11 cellular contexts compared by ENCODE assay signal in the genomic region with DNA sequence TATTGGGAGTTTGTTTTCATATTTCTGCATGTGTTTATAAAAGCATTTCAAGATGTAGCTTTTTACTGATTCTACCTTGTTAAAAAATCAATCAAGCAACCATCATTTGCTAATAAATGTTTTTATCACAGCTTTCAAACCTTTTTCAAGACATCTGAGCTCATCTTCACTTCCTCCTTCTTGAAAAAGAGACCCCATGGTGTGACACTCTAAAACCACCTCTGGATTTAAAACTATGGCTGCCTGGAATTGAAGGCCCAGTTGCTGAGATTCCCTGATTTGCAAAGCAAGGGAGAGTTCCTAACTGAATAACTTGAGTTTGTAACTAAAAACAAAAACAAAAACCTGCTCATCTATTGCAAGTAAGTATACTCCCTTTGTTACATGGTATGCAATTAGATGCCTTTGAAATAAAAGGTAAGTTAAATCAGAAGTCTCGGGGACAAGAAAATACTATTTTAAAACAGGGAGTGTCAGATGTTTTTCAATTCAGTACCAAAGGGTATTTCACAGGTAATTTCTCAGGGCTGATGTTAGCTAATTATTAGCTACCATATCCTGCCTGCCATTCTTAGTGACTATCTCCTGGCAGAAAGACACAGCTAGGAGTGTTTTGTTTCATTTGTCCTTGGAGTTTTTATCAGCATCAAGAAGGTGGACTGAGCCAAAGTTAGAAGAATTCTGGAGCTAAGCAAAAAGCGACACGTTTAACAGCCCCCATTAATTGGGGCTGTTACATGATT.
DNase-seq lines count a peak whose midpoint lies in the region; ATAC-seq, FAIRE-seq and TF ChIP-seq lines count a peak whose summit lies in the region.
"Had no signal": no experiment of that assay in that cellular context is flagged by ENCODE, and none has a peak within 500 bp of the region (broad histone marks: within the 10 kb centered on the region; RNA-seq: fewer than 3 reads in every experiment).

No MANE protein-coding gene starts in this region.

- FAIRE-seq in small intestine (lab: Jason Lieb, UNC), result peak; percentile 5

- peaks cover 9% of the 10 kb centered on the region for H3K9me3 Mint-ChIP-seq in endodermal cell

- H3K27ac ChIP-seq in endodermal cell (ENCODE audit: low read depth, low read length) (no peak overlapping the region), small intestine (ENCODE audit: low read depth in 1 of 2, low read length in 1 of 2) (peak overlapping the region; percentile 28 to 66), A673 (ENCODE audit: low read depth, low read length, poor library complexity, severe bottlenecking) (no peak overlapping the region), smooth muscle cell (ENCODE audit: low read depth) (no peak overlapping the region)
- H3K27ac ChIP-seq: C4-2B had no signal

- peak overlapping the region; percentile 86 for H3K27ac Mint-ChIP-seq in endodermal cell

- POLR2A ChIA-PET in A673 (lab: Charles Lee; ENCODE audit: low non-redundant PET), result no interaction called here

- H3K4me3 ChIP-seq in endodermal cell (ENCODE audit: low read length) (peak overlapping the region; percentile 46), small intestine (ENCODE audit: low read depth in 1 of 2, low read length in 2 of 2) (no peak overlapping the region), A673 (ENCODE audit: low read depth, low read length, poor library complexity, severe bottlenecking) (no peak overlapping the region), smooth muscle cell (no peak overlapping the region)

- H3K36me3 Mint-ChIP-seq in endodermal cell (ENCODE audit: low read depth), result no peaks in the 10 kb centered on the region

- DNase-seq in GM19238 (ENCODE audit: insufficient read length, low spot score), result peak; percentile 31
- DNase-seq in endodermal cell, result peak; percentile 44
- DNase-seq in small intestine, result peak; percentile 73
- DNase-seq in effector CD4-positive, alpha-beta T cell, result no peak
- DNase-seq in NCI-H82 treated with DMSO at 0.1 percent for 48 hours (lab: John Stamatoyannopoulos, UW; ENCODE audit: unreplicated experiment), result no peak
- no peak for DNase-seq in A673 (ENCODE audit: low spot score)
- DNase-seq in smooth muscle cell (lab: John Stamatoyannopoulos, UW; ENCODE audit: unreplicated experiment), result no peak
- DNase-seq: dermis blood vessel endothelial cell, T1000 had no signal

- peaks cover 6% of the 10 kb centered on the region for H3K27me3 ChIP-seq in endodermal cell (ENCODE audit: control insufficient read depth, insufficient read depth, low read length, poor library complexity, severe bottlenecking)
- no peaks in the 10 kb centered on the region for H3K27me3 ChIP-seq in small intestine (ENCODE audit: control insufficient read depth in 2 of 2, insufficient read depth in 2 of 2, low read length in 2 of 2)
- no peaks in the 10 kb centered on the region for H3K27me3 ChIP-seq in A673 (replicated peaks; ENCODE audit: insufficient read depth, low read depth, low read length, poor library complexity)
- peaks cover 2% of the 10 kb centered on the region for H3K27me3 ChIP-seq in smooth muscle cell (ENCODE audit: low read depth)

- H3K9me3 ChIP-seq in endodermal cell (ENCODE audit: control insufficient read depth, low read length) (no peaks in the 10 kb centered on the region), small intestine (ENCODE audit: control insufficient read depth, low read depth) (no peaks in the 10 kb centered on the region), A673 (ENCODE audit: low read depth, low read length, poor library complexity, severe bottlenecking) (no peaks in the 10 kb centered on the region), smooth muscle cell (replicated peaks; ENCODE audit: low read depth) (no peaks in the 10 kb centered on the region)

- TF ChIP-seq CTCF in endodermal cell (conservative IDR thresholded peaks at IDR 0.05) (no peak), A673 (conservative IDR thresholded peaks at IDR 0.05; ENCODE audit: low read depth, low read length) (no peak), smooth muscle cell (IDR thresholded peaks at IDR 0.05; ENCODE audit: borderline replicate concordance, insufficient read depth, poor library complexity, severe bottlenecking) (no peak)

- H2AFZ ChIP-seq in smooth muscle cell (ENCODE audit: low read depth), result no peak overlapping the region

- H3K27me3 Mint-ChIP-seq in endodermal cell (ENCODE audit: insufficient read depth), result peaks cover 13% of the 10 kb centered on the region

- no peaks in the 10 kb centered on the region for H3K36me3 ChIP-seq in endodermal cell (ENCODE audit: control insufficient read depth, insufficient read depth, low read length)
- no peaks in the 10 kb centered on the region for H3K36me3 ChIP-seq in small intestine (ENCODE audit: control insufficient read depth in 2 of 2, insufficient read depth in 2 of 2, low read length in 2 of 2)
- no peaks in the 10 kb centered on the region for H3K36me3 ChIP-seq in A673 (ENCODE audit: insufficient read depth, low read length, poor library complexity, severe bottlenecking)
- no peaks in the 10 kb centered on the region for H3K36me3 ChIP-seq in smooth muscle cell (ENCODE audit: low read depth)

- CTCF ChIA-PET in A673 (lab: Charles Lee), result no interaction called here

- no peaks in the 10 kb centered on the region for H3F3A ChIP-seq in smooth muscle cell (ENCODE audit: low read depth)

- peak overlapping the region; percentile 5 for H3K4me3 Mint-ChIP-seq in endodermal cell

- intact Hi-C loops in A673 (cut with micrococcal nuclease; ENCODE audit: unreplicated experiment), result loop anchor here (10.0 kb wide), 1 partner anchor 380 kb away; no protein-coding TSS in a partner anchor

- peak overlapping the region; percentile 3 for H3K9ac ChIP-seq in endodermal cell (ENCODE audit: extremely low read depth, low read length, poor library complexity, severe bottlenecking)
- H3K9ac ChIP-seq in smooth muscle cell (ENCODE audit: low read depth), result no peak overlapping the region

- H3K4me1 Mint-ChIP-seq in endodermal cell, result peaks cover 55% of the 10 kb centered on the region

- H3K79me2 ChIP-seq in smooth muscle cell (ENCODE audit: low read depth), result no peaks in the 10 kb centered on the region

- ATAC-seq in HG03139 (IDR thresholded peaks at IDR 0.05; ENCODE audit: unreplicated experiment), result peak; percentile 43

- 51 to 59% methylated on average over 3 of the region's 3 CpGs for WGBS in endodermal cell (ENCODE audit: insufficient coverage in 1 of 2, insufficient read length in 1 of 2), 2 experiments
- WGBS in small intestine, 3 donors, result 15 to 46% (median 25%) methylated on average over 3 of the region's 3 CpGs
- 85% methylated on average over 3 of the region's 3 CpGs for WGBS in smooth muscle cell (ENCODE audit: low lambda C conversion rate)

- no peak overlapping the region for H3K4me2 ChIP-seq in smooth muscle cell

- H3K4me1 ChIP-seq in endodermal cell (ENCODE audit: control insufficient read depth, insufficient read depth, low read length) (peaks cover 18% of the 10 kb centered on the region), small intestine (ENCODE audit: control insufficient read depth in 2 of 2, insufficient read depth in 1 of 2, low read depth in 1 of 2, low read length in 1 of 2) (peaks cover 0 to 2% of the 10 kb centered on the region in 2 donors), A673 (ENCODE audit: insufficient read depth, low read length, poor library complexity, severe bottlenecking) (peaks cover 18% of the 10 kb centered on the region), smooth muscle cell (ENCODE audit: low read depth) (peaks cover 46% of the 10 kb centered on the region)

- H4K20me1 ChIP-seq in smooth muscle cell (ENCODE audit: low read depth), result no peaks in the 10 kb centered on the region

- no TSS peak for BruUV-seq in A673 (replicated peaks; lab: Mats Ljungman, UMichigan)

Comparison
In these comparisons a context has a peak if more than half of its experiments do, and no peak if none do; other contexts are left out.
1. DNase-seq: peak in GM19238 (single experiment), endodermal cell (single experiment) and small intestine (single experiment); none in effector CD4-positive, alpha-beta T cell (single experiment), NCI-H82 treated with DMSO at 0.1 percent for 48 hours (single experiment), A673 (single experiment) and smooth muscle cell (single experiment).
2. H3K27ac ChIP-seq: peak in small intestine (2 of 2); none in endodermal cell (single experiment), A673 (single experiment) and smooth muscle cell (single experiment).